ENCODE assay signal across 1 cellular context in the genomic region with DNA sequence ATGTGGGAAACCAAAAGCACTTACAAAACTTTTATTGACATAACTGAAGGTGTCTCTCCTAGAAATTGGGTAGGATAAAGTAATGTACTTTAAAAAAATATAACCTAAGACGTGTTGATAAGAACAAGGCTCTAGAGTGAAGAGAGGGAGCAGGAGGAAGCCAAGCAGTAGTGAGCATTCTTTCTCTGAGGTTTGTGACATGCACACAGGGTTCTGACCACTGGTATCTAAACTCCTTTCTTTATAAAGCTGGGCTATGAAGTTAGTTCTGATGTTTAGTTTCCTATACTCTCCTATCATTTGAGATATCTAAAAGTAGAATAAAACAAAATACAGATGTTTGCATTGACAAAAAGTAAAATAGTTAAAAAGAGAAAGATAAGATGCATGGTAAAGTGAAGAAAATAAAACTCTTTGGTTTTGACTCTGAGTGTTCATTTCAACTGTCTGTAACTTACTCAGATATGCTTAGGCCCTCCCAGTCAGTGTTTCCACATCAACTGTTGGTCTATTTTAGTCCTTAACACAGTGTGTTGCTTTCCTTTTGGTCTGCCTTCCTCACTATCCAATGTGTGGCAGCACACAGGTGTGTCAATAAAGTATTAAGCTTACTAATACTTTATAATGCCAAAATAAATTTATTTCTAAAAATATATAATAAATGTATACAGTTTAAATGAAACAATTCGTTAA.
TF ChIP-seq lines count a peak whose summit lies in the region.

No MANE protein-coding gene starts in this region.

TF ChIP-seq in GM12878, 131 proteins besides CTCF, POLR2A, EP300 and RAD21:
- no peak for TF ChIP-seq PAX5 (IDR thresholded peaks at IDR 0.05; ENCODE audit: borderline replicate concordance, low read depth, low read length)
- TF ChIP-seq ETV6 (conservative IDR thresholded peaks at IDR 0.05 in 1 of 2, IDR thresholded peaks at IDR 0.05 in 1 of 2; ENCODE audit: borderline replicate concordance in 1 of 2, low read depth in 1 of 2): no peak
- TF ChIP-seq, protein P1, sequence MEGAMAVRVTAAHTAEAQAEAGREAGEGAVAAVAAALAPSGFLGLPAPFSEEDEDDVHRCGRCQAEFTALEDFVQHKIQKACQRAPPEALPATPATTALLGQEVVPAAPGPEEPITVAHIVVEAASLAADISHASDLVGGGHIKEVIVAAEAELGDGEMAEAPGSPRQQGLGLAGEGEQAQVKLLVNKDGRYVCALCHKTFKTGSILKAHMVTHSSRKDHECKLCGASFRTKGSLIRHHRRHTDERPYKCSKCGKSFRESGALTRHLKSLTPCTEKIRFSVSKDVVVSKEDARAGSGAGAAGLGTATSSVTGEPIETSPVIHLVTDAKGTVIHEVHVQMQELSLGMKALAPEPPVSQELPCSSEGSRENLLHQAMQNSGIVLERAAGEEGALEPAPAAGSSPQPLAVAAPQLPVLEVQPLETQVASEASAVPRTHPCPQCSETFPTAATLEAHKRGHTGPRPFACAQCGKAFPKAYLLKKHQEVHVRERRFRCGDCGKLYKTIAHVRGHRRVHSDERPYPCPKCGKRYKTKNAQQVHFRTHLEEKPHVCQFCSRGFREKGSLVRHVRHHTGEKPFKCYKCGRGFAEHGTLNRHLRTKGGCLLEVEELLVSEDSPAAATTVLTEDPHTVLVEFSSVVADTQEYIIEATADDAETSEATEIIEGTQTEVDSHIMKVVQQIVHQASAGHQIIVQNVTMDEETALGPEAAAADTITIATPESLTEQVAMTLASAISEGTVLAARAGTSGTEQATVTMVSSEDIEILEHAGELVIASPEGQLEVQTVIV (IDR thresholded peaks at IDR 0.05; ENCODE audit: borderline replicate concordance, partially characterized antibody): no peak
- 0 out of 2 replicates have a peak, but pooled peaks have one; percentile 49 for TF ChIP-seq MEF2A (IDR thresholded peaks at IDR 0.05; ENCODE audit: insufficient read depth, low read depth, low read length)
- no peak for TF ChIP-seq STAT1 (conservative IDR thresholded peaks at IDR 0.05)
- peak; percentile 30; the same call in 1 of the 2 replicates for TF ChIP-seq ZBTB40 (IDR thresholded peaks at IDR 0.05; ENCODE audit: borderline replicate concordance)
- peak; percentile 16 for TF ChIP-seq MEF2B (IDR thresholded peaks at IDR 0.05; ENCODE audit: partially characterized antibody, poor library complexity, severe bottlenecking)
- TF ChIP-seq ZNF274 (IDR thresholded peaks at IDR 0.05; ENCODE audit: insufficient read depth, insufficient read length): no peak
- TF ChIP-seq USF2 (IDR thresholded peaks at IDR 0.05; ENCODE audit: borderline replicate concordance, low read depth, low read length): no peak
- TF ChIP-seq ZBED1 (IDR thresholded peaks at IDR 0.05; ENCODE audit: borderline replicate concordance): no peak
- no peak for TF ChIP-seq SP1 (IDR thresholded peaks at IDR 0.05; ENCODE audit: low read depth, low read length)
